In the genomic region with DNA sequence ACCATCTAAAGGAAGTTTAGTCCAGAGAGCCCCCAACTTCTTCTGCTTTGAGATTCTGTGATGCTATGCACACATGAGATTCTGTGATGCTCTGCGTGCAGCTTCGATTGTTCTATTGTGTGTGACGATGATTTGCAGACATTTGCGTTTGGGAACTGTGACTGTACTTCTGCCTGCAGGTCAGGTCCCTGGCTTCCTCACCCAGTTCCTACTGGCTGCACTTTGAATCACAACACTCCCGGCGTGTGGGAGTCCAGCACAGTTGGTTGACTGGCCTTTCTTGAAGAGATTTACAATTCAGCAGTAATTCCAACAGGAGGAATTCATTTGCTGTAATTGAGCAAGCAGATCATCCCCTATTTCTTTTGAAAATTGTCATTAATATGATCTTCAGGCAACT, we compare ENCODE assay signal across 27 cellular contexts.
"Had no signal": no experiment of that assay in that cellular context is flagged by ENCODE, and none has a peak within 500 bp of the region (broad histone marks: within the 10 kb centered on the region; RNA-seq: fewer than 3 reads in every experiment).

No MANE protein-coding gene starts in this region.

- H3K9me3 Mint-ChIP-seq: activated B cell treated with CpG ODN at 0.5 μM for 24 hours; activated CD8-positive, alpha-beta T cell treated with anti-CD3 and anti-CD28 coated beads for 36 hours; activated naive CD8-positive, alpha-beta T cell treated with anti-CD3 and anti-CD28 coated beads, Interleukin-2, amount 50 U/mL, for 24 hours; mesothelial cell of epicardium; naive thymus-derived CD8-positive, alpha-beta T cell; stimulated activated naive CD8-positive, alpha-beta T cell treated with anti-CD3 and anti-CD28 coated beads, Interleukin-15, Interleukin-2, amounts not matched to agents 100 ng/mL and 50 ng/mL, for 24 hours had no signal

- H3K4me3 ChIP-seq: body of pancreas, gastrocnemius medialis, left ventricle myocardium inferior, pancreas, psoas muscle, tibial artery had no signal

- H3K4me1 Mint-ChIP-seq: activated B cell treated with CpG ODN at 0.5 μM for 24 hours; activated CD4-positive, alpha-beta T cell treated with anti-CD3 and anti-CD28 coated beads for 36 hours; activated CD8-positive, alpha-beta memory T cell treated with anti-CD3 and anti-CD28 coated beads, Interleukin-2, amount 10 ng/mL, durations not matched to agents 7 days and 5 days; activated naive CD8-positive, alpha-beta T cell treated with anti-CD3 and anti-CD28 coated beads, Interleukin-2, amount 50 U/mL, for 24 hours; naive thymus-derived CD8-positive, alpha-beta T cell had no signal

- H3K9me3 ChIP-seq: body of pancreas, gastrocnemius medialis, left ventricle myocardium inferior, pancreas, psoas muscle, tibial artery had no signal

- H3K27ac Mint-ChIP-seq: activated B cell treated with CpG ODN at 0.5 μM for 24 hours; activated CD4-positive, alpha-beta T cell treated with anti-CD3 and anti-CD28 coated beads for 36 hours; activated CD8-positive, alpha-beta memory T cell treated with anti-CD3 and anti-CD28 coated beads, Interleukin-2, amount 10 ng/mL, durations not matched to agents 7 days and 5 days; activated CD8-positive, alpha-beta T cell treated with anti-CD3 and anti-CD28 coated beads for 36 hours; activated naive CD8-positive, alpha-beta T cell treated with anti-CD3 and anti-CD28 coated beads, Interleukin-2, amount 50 U/mL, for 24 hours; mesothelial cell of epicardium; naive thymus-derived CD8-positive, alpha-beta T cell; stimulated activated naive CD8-positive, alpha-beta T cell treated with anti-CD3 and anti-CD28 coated beads, Interleukin-15, Interleukin-2, amounts not matched to agents 100 ng/mL and 50 ng/mL, for 24 hours had no signal

- ATAC-seq: activated CD4-positive, alpha-beta T cell treated with anti-CD3 and anti-CD28 coated beads for 36 hours; activated CD8-positive, alpha-beta memory T cell treated with anti-CD3 and anti-CD28 coated beads, Interleukin-2, amount 10 ng/mL, durations not matched to agents 7 days and 5 days; activated CD8-positive, alpha-beta T cell treated with anti-CD3 and anti-CD28 coated beads for 36 hours; activated naive CD8-positive, alpha-beta T cell treated with anti-CD3 and anti-CD28 coated beads, Interleukin-2, amount 50 U/mL, for 24 hours; body of pancreas; esophagus mucosa; gastrocnemius medialis; naive thymus-derived CD8-positive, alpha-beta T cell; pancreas; psoas muscle; right cardiac atrium had no signal

- H3K27ac ChIP-seq: body of pancreas, gastrocnemius medialis, left ventricle myocardium inferior, pancreas, psoas muscle, tibial artery had no signal

- H3K4me1 ChIP-seq: body of pancreas, gastrocnemius medialis, left ventricle myocardium inferior, pancreas, psoas muscle had no signal

- H3K36me3 ChIP-seq: gastrocnemius medialis, left ventricle myocardium inferior, pancreas, tibial artery had no signal

- H3K27me3 ChIP-seq: body of pancreas, gastrocnemius medialis, pancreas, tibial artery had no signal

- DNase-seq: activated B cell treated with CpG ODN at 0.5 μM for 24 hours; activated CD4-positive, alpha-beta T cell treated with anti-CD3 and anti-CD28 coated beads for 36 hours; activated CD8-positive, alpha-beta memory T cell treated with anti-CD3 and anti-CD28 coated beads, Interleukin-2, amount 10 ng/mL, durations not matched to agents 7 days and 5 days; activated CD8-positive, alpha-beta T cell treated with anti-CD3 and anti-CD28 coated beads for 36 hours; activated gamma-delta T cell; activated naive CD4-positive, alpha-beta T cell treated with anti-CD3 and anti-CD28 coated beads, Interleukin-2, amount 50 U/mL, for 16 hours; activated naive CD8-positive, alpha-beta T cell treated with anti-CD3 and anti-CD28 coated beads, Interleukin-2, amount 50 U/mL, for 24 hours; activated T-cell treated with anti-CD3 and anti-CD28 coated beads for 4 hours; anterior cingulate cortex; body of pancreas; dermis blood vessel endothelial cell; effector CD8-positive, alpha-beta T cell; gastrocnemius medialis; hypothalamus; islet precursor cell; left ventricle myocardium inferior; naive thymus-derived CD8-positive, alpha-beta T cell; pancreas; psoas muscle; right cardiac atrium; stimulated activated CD4-positive, alpha-beta T cell treated with anti-CD3 and anti-CD28 coated beads, Interleukin-1b, Interleukin-23, amount 100 ng/mL, for 48 hours; substantia nigra; T1000; tibial artery had no signal

- H3K36me3 Mint-ChIP-seq: activated CD8-positive, alpha-beta memory T cell treated with anti-CD3 and anti-CD28 coated beads, Interleukin-2, amount 10 ng/mL, durations not matched to agents 7 days and 5 days; mesothelial cell of epicardium; naive thymus-derived CD8-positive, alpha-beta T cell had no signal

- H3K4me3 Mint-ChIP-seq: activated B cell treated with CpG ODN at 0.5 μM for 24 hours; activated CD4-positive, alpha-beta T cell treated with anti-CD3 and anti-CD28 coated beads for 36 hours; activated CD8-positive, alpha-beta memory T cell treated with anti-CD3 and anti-CD28 coated beads, Interleukin-2, amount 10 ng/mL, durations not matched to agents 7 days and 5 days; activated CD8-positive, alpha-beta T cell treated with anti-CD3 and anti-CD28 coated beads for 36 hours; activated naive CD8-positive, alpha-beta T cell treated with anti-CD3 and anti-CD28 coated beads, Interleukin-2, amount 50 U/mL, for 24 hours; mesothelial cell of epicardium; naive thymus-derived CD8-positive, alpha-beta T cell; stimulated activated naive CD8-positive, alpha-beta T cell treated with anti-CD3 and anti-CD28 coated beads, Interleukin-15, Interleukin-2, amounts not matched to agents 100 ng/mL and 50 ng/mL, for 24 hours had no signal
